In the genomic region with DNA sequence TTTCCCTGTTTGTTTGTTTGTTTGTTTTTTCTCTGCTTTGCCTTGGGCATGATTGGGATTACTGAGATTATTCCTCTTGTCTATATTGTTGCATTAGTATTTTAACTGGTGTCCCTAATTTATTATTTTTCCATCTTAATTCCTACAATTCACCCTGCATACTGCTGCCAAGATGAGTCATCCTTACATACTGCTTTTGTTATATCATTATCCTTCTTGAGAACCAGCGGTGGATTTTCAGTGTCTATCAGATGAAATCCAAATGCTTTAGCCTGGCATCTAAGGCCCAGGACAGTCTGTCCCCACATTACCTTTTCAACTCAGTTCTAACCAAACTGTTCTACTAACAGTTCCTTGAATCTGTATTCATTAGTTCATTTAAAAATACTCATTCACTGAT, we compare ENCODE assay signal across 19 cellular contexts.
DNase-seq lines count a peak whose midpoint lies in the region; ATAC-seq and TF ChIP-seq lines count a peak whose summit lies in the region.
"Had no signal": no experiment of that assay in that cellular context is flagged by ENCODE, and none has a peak within 500 bp of the region (broad histone marks: within the 10 kb centered on the region; RNA-seq: fewer than 3 reads in every experiment).

No MANE protein-coding gene starts in this region.

- H3K27me3 Mint-ChIP-seq in activated naive CD8-positive, alpha-beta T cell, result no peaks in the 10 kb centered on the region
- no peaks in the 10 kb centered on the region for H3K27me3 Mint-ChIP-seq in activated naive CD8-positive, alpha-beta T cell treated with anti-CD3 and anti-CD28 coated beads for 36 hours
- H3K27me3 Mint-ChIP-seq: CD4-positive, alpha-beta memory T cell; stimulated activated naive CD8-positive, alpha-beta T cell treated with anti-CD3 and anti-CD28 coated beads, Interleukin-15, amount 100 ng/mL, for 72 hours had no signal

- ATAC-seq in GM21786 (IDR thresholded peaks at IDR 0.05; ENCODE audit: unreplicated experiment) (no peak), HG02610 (IDR thresholded peaks at IDR 0.05; ENCODE audit: unreplicated experiment) (no peak), GM19395 (IDR thresholded peaks at IDR 0.05; ENCODE audit: unreplicated experiment) (no peak)
- ATAC-seq: right cardiac atrium; stimulated activated naive CD8-positive, alpha-beta T cell treated with anti-CD3 and anti-CD28 coated beads, Interleukin-15, amount 100 ng/mL, for 72 hours had no signal

- peaks cover 48% of the 10 kb centered on the region for H3K4me1 Mint-ChIP-seq in activated naive CD8-positive, alpha-beta T cell (ENCODE audit: low read depth)
- H3K4me1 Mint-ChIP-seq in activated naive CD8-positive, alpha-beta T cell treated with anti-CD3 and anti-CD28 coated beads for 36 hours, result peaks cover 25% of the 10 kb centered on the region
- H3K4me1 Mint-ChIP-seq: neural progenitor cell had no signal

- peak overlapping the region; percentile 25 for H3K27ac Mint-ChIP-seq in activated naive CD8-positive, alpha-beta T cell
- no peak overlapping the region for H3K27ac Mint-ChIP-seq in activated naive CD8-positive, alpha-beta T cell treated with anti-CD3 and anti-CD28 coated beads for 36 hours
- H3K27ac Mint-ChIP-seq: neural progenitor cell had no signal

- H3K4me3 ChIP-seq in astrocyte of the spinal cord (ENCODE audit: low read depth, low read length), result no peak overlapping the region
- H3K4me3 ChIP-seq: colonic mucosa, neural progenitor cell, upper lobe of left lung had no signal

- no peak overlapping the region for H3K4me3 Mint-ChIP-seq in activated naive CD8-positive, alpha-beta T cell
- no peak overlapping the region for H3K4me3 Mint-ChIP-seq in activated naive CD8-positive, alpha-beta T cell treated with anti-CD3 and anti-CD28 coated beads for 36 hours
- H3K4me3 Mint-ChIP-seq: neural progenitor cell; stimulated activated naive CD8-positive, alpha-beta T cell treated with anti-CD3 and anti-CD28 coated beads, Interleukin-15, amount 100 ng/mL, for 72 hours had no signal

- TF ChIP-seq CTCF in astrocyte of the spinal cord (IDR thresholded peaks at IDR 0.05; ENCODE audit: low read depth, low read length), result no peak

- peaks cover 43% of the 10 kb centered on the region for H3K36me3 Mint-ChIP-seq in activated naive CD8-positive, alpha-beta T cell
- peaks cover 41% of the 10 kb centered on the region for H3K36me3 Mint-ChIP-seq in activated naive CD8-positive, alpha-beta T cell treated with anti-CD3 and anti-CD28 coated beads for 36 hours
- H3K36me3 Mint-ChIP-seq: neural progenitor cell had no signal

- in situ Hi-C loops in astrocyte of the spinal cord (cut with HindIII; ENCODE audit: low sequenced_read_pairs), result no loop called here

- intact Hi-C loops in posterior vena cava (cut with DNase I), result no loop called here

- no peak for DNase-seq in activated naive CD8-positive, alpha-beta T cell treated with anti-CD3 and anti-CD28 coated beads for 36 hours
- DNase-seq in astrocyte of the spinal cord (ENCODE audit: low read depth, low spot score) (peak; percentile 58), fibroblast of the conjunctiva (ENCODE audit: low read depth) (peak; percentile 32), posterior vena cava (ENCODE audit: low spot score) (no peak)
- DNase-seq: activated CD8-positive, alpha-beta memory T cell treated with anti-CD3 and anti-CD28 coated beads for 24 hours; CD4-positive, alpha-beta memory T cell; colonic mucosa; DND-41; hippocampal formation; NCI-H1436 treated with DMSO at 0.1 percent for 48 hours; NCI-H2171 treated with DMSO at 0.1 percent for 48 hours; right cardiac atrium; stimulated activated naive CD8-positive, alpha-beta T cell treated with anti-CD3 and anti-CD28 coated beads, Interleukin-15, amount 100 ng/mL, for 72 hours; upper lobe of left lung had no signal

- peaks cover 8% of the 10 kb centered on the region for H3K9me3 Mint-ChIP-seq in activated naive CD8-positive, alpha-beta T cell (ENCODE audit: low read depth)
- H3K9me3 Mint-ChIP-seq in activated naive CD8-positive, alpha-beta T cell treated with anti-CD3 and anti-CD28 coated beads for 36 hours, result peaks cover 6% of the 10 kb centered on the region
- H3K9me3 Mint-ChIP-seq: neural progenitor cell had no signal

Comparison
In these comparisons a context has a peak if more than half of its experiments do, and no peak if none do; other contexts are left out.
1. DNase-seq: peak in astrocyte of the spinal cord (single experiment) and fibroblast of the conjunctiva (single experiment); none in activated naive CD8-positive, alpha-beta T cell treated with anti-CD3 and anti-CD28 coated beads for 36 hours (single experiment) and posterior vena cava (single experiment).